ENCODE assay signal across 33 cellular contexts in the genomic region with DNA sequence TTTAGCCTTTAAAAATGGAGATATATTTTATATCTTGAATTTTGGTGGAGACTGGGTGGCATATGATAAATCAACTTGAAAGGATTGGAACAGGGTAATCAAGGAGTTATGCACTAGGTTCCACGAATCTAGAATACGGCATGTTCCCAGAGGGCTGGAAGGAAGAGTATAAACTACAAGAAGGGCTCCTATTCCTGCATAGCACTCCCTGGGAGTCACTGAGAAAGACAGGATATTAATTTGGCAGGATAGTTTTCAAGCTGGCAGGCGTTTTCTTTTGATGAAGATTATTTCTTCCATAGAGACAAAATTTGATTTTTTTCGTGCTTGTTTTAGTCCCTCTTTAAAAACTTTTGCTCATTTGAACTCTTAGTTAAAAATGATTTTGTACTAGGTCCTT.
"Had no signal": no experiment of that assay in that cellular context is flagged by ENCODE, and none has a peak within 500 bp of the region (broad histone marks: within the 10 kb centered on the region; RNA-seq: fewer than 3 reads in every experiment).

No MANE protein-coding gene starts in this region.

- H3K4me3 Mint-ChIP-seq: activated B cell treated with CpG ODN at 0.5 μM for 24 hours; activated CD4-positive, alpha-beta memory T cell treated with anti-CD3 and anti-CD28 coated beads for 36 hours; activated CD4-positive, alpha-beta T cell treated with anti-CD3 and anti-CD28 coated beads, Interleukin-2, amount 10 ng/mL, durations not matched to agents 24 days and 14 days; activated CD8-positive, alpha-beta T cell treated with anti-CD3 and anti-CD28 coated beads for 36 hours; activated naive CD4-positive, alpha-beta T cell treated with anti-CD3 and anti-CD28 coated beads, Interleukin-2, amount 10 ng/mL, durations not matched to agents 7 days and 5 days; activated naive CD4-positive, alpha-beta T cell treated with anti-CD3 and anti-CD28 coated beads, Interleukin-2, amount 50 U/mL, for 24 hours; activated naive CD8-positive, alpha-beta T cell; activated naive CD8-positive, alpha-beta T cell treated with anti-CD3 and anti-CD28 coated beads, Interleukin-2, amount 10 ng/mL, durations not matched to agents 7 days and 5 days; activated naive CD8-positive, alpha-beta T cell treated with anti-CD3 and anti-CD28 coated beads, Interleukin-2, amount 50 U/mL, for 24 hours; brain; central memory CD8-positive, alpha-beta T cell; T-helper 1 cell treated with Interleukin-12 subunit alpha and Interleukin-12 subunit beta and Interleukin-4 antibody, amounts not matched to agents 30 μg/mL and 1 μg/mL, for 36 hours; T-helper 2 cell treated with Interferon-gamma antibody and Interleukin-4, amounts not matched to agents 5 μg/mL and 100 μg/mL, for 36 hours had no signal

- H3K27me3 Mint-ChIP-seq: activated B cell treated with CpG ODN at 0.5 μM for 24 hours; activated CD4-positive, alpha-beta T cell treated with anti-CD3 and anti-CD28 coated beads, Interleukin-2, amount 10 ng/mL, durations not matched to agents 24 days and 14 days; activated naive CD4-positive, alpha-beta T cell treated with anti-CD3 and anti-CD28 coated beads, Interleukin-2, amount 10 ng/mL, durations not matched to agents 7 days and 5 days; activated naive CD8-positive, alpha-beta T cell treated with anti-CD3 and anti-CD28 coated beads, Interleukin-2, amount 10 ng/mL, durations not matched to agents 7 days and 5 days; brain had no signal

- H3K9me3 ChIP-seq: ascending aorta had no signal

- H3K27ac Mint-ChIP-seq: activated B cell treated with CpG ODN at 0.5 μM for 24 hours; activated CD4-positive, alpha-beta memory T cell treated with anti-CD3 and anti-CD28 coated beads for 36 hours; activated CD4-positive, alpha-beta T cell treated with anti-CD3 and anti-CD28 coated beads, Interleukin-2, amount 10 ng/mL, durations not matched to agents 24 days and 14 days; activated CD8-positive, alpha-beta T cell treated with anti-CD3 and anti-CD28 coated beads for 36 hours; activated naive CD4-positive, alpha-beta T cell treated with anti-CD3 and anti-CD28 coated beads, Interleukin-2, amount 10 ng/mL, durations not matched to agents 7 days and 5 days; activated naive CD4-positive, alpha-beta T cell treated with anti-CD3 and anti-CD28 coated beads, Interleukin-2, amount 50 U/mL, for 24 hours; activated naive CD8-positive, alpha-beta T cell; activated naive CD8-positive, alpha-beta T cell treated with anti-CD3 and anti-CD28 coated beads, Interleukin-2, amount 10 ng/mL, durations not matched to agents 7 days and 5 days; activated naive CD8-positive, alpha-beta T cell treated with anti-CD3 and anti-CD28 coated beads, Interleukin-2, amount 50 U/mL, for 24 hours; activated T-helper 2 cell treated with anti-CD3 and anti-CD28 coated beads, Interferon-gamma antibody, Interleukin-2, Interleukin-4, amounts not matched to agents 10 μg/mL and 5 μg/mL and 100 μg/mL, durations not matched to agents 14 hours and 24 hours and 36 hours; brain; T-helper 1 cell treated with Interleukin-12 subunit alpha and Interleukin-12 subunit beta and Interleukin-4 antibody, amounts not matched to agents 30 μg/mL and 1 μg/mL, for 36 hours; T-helper 2 cell treated with Interferon-gamma antibody and Interleukin-4, amounts not matched to agents 5 μg/mL and 100 μg/mL, for 36 hours had no signal

- H3K4me3 ChIP-seq: ascending aorta, cardiac muscle cell had no signal

- H3K27ac ChIP-seq: ascending aorta, cardiac muscle cell, VCaP had no signal

- H3K27me3 ChIP-seq: ascending aorta, cardiac muscle cell had no signal

- H3K36me3 Mint-ChIP-seq: activated CD4-positive, alpha-beta memory T cell treated with anti-CD3 and anti-CD28 coated beads for 36 hours; activated naive CD4-positive, alpha-beta T cell treated with anti-CD3 and anti-CD28 coated beads, Interleukin-2, amount 10 ng/mL, durations not matched to agents 7 days and 5 days; activated naive CD4-positive, alpha-beta T cell treated with anti-CD3 and anti-CD28 coated beads, Interleukin-2, amount 50 U/mL, for 24 hours; activated naive CD8-positive, alpha-beta T cell; activated naive CD8-positive, alpha-beta T cell treated with anti-CD3 and anti-CD28 coated beads, Interleukin-2, amount 10 ng/mL, durations not matched to agents 7 days and 5 days; brain had no signal

- ATAC-seq: activated CD8-positive, alpha-beta T cell treated with anti-CD3 and anti-CD28 coated beads for 36 hours; activated naive CD8-positive, alpha-beta T cell treated with anti-CD3 and anti-CD28 coated beads, Interleukin-2, amount 50 U/mL, for 24 hours had no signal

- H3K36me3 ChIP-seq: ascending aorta, cardiac muscle cell had no signal

- H3K9me3 Mint-ChIP-seq: activated CD4-positive, alpha-beta memory T cell treated with anti-CD3 and anti-CD28 coated beads for 36 hours; activated CD4-positive, alpha-beta T cell treated with anti-CD3 and anti-CD28 coated beads, Interleukin-2, amount 10 ng/mL, durations not matched to agents 24 days and 14 days; activated CD8-positive, alpha-beta T cell treated with anti-CD3 and anti-CD28 coated beads for 36 hours; activated naive CD4-positive, alpha-beta T cell treated with anti-CD3 and anti-CD28 coated beads, Interleukin-2, amount 10 ng/mL, durations not matched to agents 7 days and 5 days; activated naive CD4-positive, alpha-beta T cell treated with anti-CD3 and anti-CD28 coated beads, Interleukin-2, amount 50 U/mL, for 24 hours; activated naive CD8-positive, alpha-beta T cell treated with anti-CD3 and anti-CD28 coated beads, Interleukin-2, amount 10 ng/mL, durations not matched to agents 7 days and 5 days; activated naive CD8-positive, alpha-beta T cell treated with anti-CD3 and anti-CD28 coated beads, Interleukin-2, amount 50 U/mL, for 24 hours; activated T-helper 2 cell treated with anti-CD3 and anti-CD28 coated beads, Interferon-gamma antibody, Interleukin-2, Interleukin-4, amounts not matched to agents 10 μg/mL and 5 μg/mL and 100 μg/mL, durations not matched to agents 14 hours and 24 hours and 36 hours; T-helper 1 cell treated with Interleukin-12 subunit alpha and Interleukin-12 subunit beta and Interleukin-4 antibody, amounts not matched to agents 30 μg/mL and 1 μg/mL, for 36 hours; T-helper 2 cell treated with Interferon-gamma antibody and Interleukin-4, amounts not matched to agents 5 μg/mL and 100 μg/mL, for 36 hours had no signal

- H3K4me1 Mint-ChIP-seq: activated B cell treated with CpG ODN at 0.5 μM for 24 hours; activated CD4-positive, alpha-beta T cell treated with anti-CD3 and anti-CD28 coated beads, Interleukin-2, amount 10 ng/mL, durations not matched to agents 24 days and 14 days; activated naive CD4-positive, alpha-beta T cell treated with anti-CD3 and anti-CD28 coated beads, Interleukin-2, amount 10 ng/mL, durations not matched to agents 7 days and 5 days; activated naive CD4-positive, alpha-beta T cell treated with anti-CD3 and anti-CD28 coated beads, Interleukin-2, amount 50 U/mL, for 24 hours; activated naive CD8-positive, alpha-beta T cell treated with anti-CD3 and anti-CD28 coated beads, Interleukin-2, amount 10 ng/mL, durations not matched to agents 7 days and 5 days; activated naive CD8-positive, alpha-beta T cell treated with anti-CD3 and anti-CD28 coated beads, Interleukin-2, amount 50 U/mL, for 24 hours; brain; central memory CD8-positive, alpha-beta T cell had no signal

- DNase-seq: activated B cell treated with CpG ODN at 0.5 μM for 24 hours; activated CD4-positive, alpha-beta memory T cell treated with anti-CD3 and anti-CD28 coated beads for 36 hours; activated CD4-positive, alpha-beta T cell treated with anti-CD3 and anti-CD28 coated beads for 4 hours; activated CD4-positive, alpha-beta T cell treated with anti-CD3 and anti-CD28 coated beads, Interleukin-2, amount 10 ng/mL, durations not matched to agents 24 days and 14 days; activated CD4-positive, alpha-beta T cell treated with anti-CD3 and anti-CD28 coated beads, Interleukin-2, amount 50 U/mL, for 1 hour; activated CD4-positive, alpha-beta T cell treated with anti-CD3 and anti-CD28 coated beads, Interleukin-2, amount 50 U/mL, for 4 hours; activated CD4-positive, CD25-positive, alpha-beta regulatory T cell treated with anti-CD3 and anti-CD28 coated beads, Interleukin-2, amount 50 U/mL, for 72 hours; activated CD8-positive, alpha-beta memory T cell treated with anti-CD3 and anti-CD28 coated beads, Interleukin-2, amount 50 U/mL, for 4 hours; activated CD8-positive, alpha-beta T cell treated with anti-CD3 and anti-CD28 coated beads for 36 hours; activated effector memory CD4-positive, alpha-beta T cell treated with Interleukin-2 at 50 U/mL for 16 hours; activated gamma-delta T cell; activated naive CD4-positive, alpha-beta T cell treated with anti-CD3 and anti-CD28 coated beads, Interleukin-2, amount 10 ng/mL, durations not matched to agents 7 days and 5 days; activated naive CD4-positive, alpha-beta T cell treated with Interleukin-2 at 50 U/mL for 16 hours; activated naive CD8-positive, alpha-beta T cell treated with anti-CD3 and anti-CD28 coated beads, Interleukin-2, amount 10 ng/mL, durations not matched to agents 7 days and 5 days; activated naive CD8-positive, alpha-beta T cell treated with anti-CD3 and anti-CD28 coated beads, Interleukin-2, amount 50 U/mL, for 24 hours; activated T-cell treated with anti-CD3 and anti-CD28 coated beads for 4 hours; activated T-cell treated with anti-CD3 and anti-CD28 coated beads, Interleukin-2, amount 50 U/mL, for 1 hour; activated T-cell treated with anti-CD3 and anti-CD28 coated beads, Interleukin-2, amount 50 U/mL, for 48 hours; amygdala; anterior cingulate cortex; T-helper 1 cell; T-helper 2 cell; T-helper 9 cell had no signal

- H3K4me1 ChIP-seq: ascending aorta had no signal
